Comparison of ENCODE assay signal across 11 cellular contexts in genomic region chr7:46146454-46147255, GRCh38.
A peak's percentile ranks its signal among the peaks of the same experiment; 100 is the strongest.
DNase-seq lines count a peak whose midpoint lies in the region; FAIRE-seq and TF ChIP-seq lines count a peak whose summit lies in the region.
"Had no signal": no experiment of that assay in that cellular context is flagged by ENCODE, and none has a peak within 500 bp of the region (broad histone marks: within the 10 kb centered on the region; RNA-seq: fewer than 3 reads in every experiment).

No MANE protein-coding gene starts in this region.

- H3K4me1 ChIP-seq in HUES64 (ENCODE audit: insufficient read depth, low read length), result peaks cover 12% of the 10 kb centered on the region
- peaks cover 7% of the 10 kb centered on the region for H3K4me1 ChIP-seq in mesenchymal stem cell (ENCODE audit: control insufficient read depth, insufficient read depth, low read depth, low read length)
- H3K4me1 ChIP-seq in spleen, result no peaks in the 10 kb centered on the region
- H3K4me1 ChIP-seq in MM.1S (ENCODE audit: low read length), result peaks cover 17% of the 10 kb centered on the region

- H2BK15ac ChIP-seq in mesenchymal stem cell (ENCODE audit: low read depth, poor library complexity, severe bottlenecking), result no peak overlapping the region

- H3K9me3 ChIP-seq in HUES64 (ENCODE audit: insufficient read depth, low read depth, low read length), result no peaks in the 10 kb centered on the region
- no peaks in the 10 kb centered on the region for H3K9me3 ChIP-seq in mesenchymal stem cell (ENCODE audit: control insufficient read depth, low read length)
- H3K9me3 ChIP-seq in spleen, result no peaks in the 10 kb centered on the region
- no peaks in the 10 kb centered on the region for H3K9me3 ChIP-seq in MM.1S (replicated peaks; ENCODE audit: insufficient read depth, low read length)
- H3K9me3 ChIP-seq: BLaER1 treated with 17β-estradiol and CSF1 and Interleukin-3, amounts not matched to agents 10 nM and 100 nM had no signal

- peak overlapping the region; percentile 91 for H2AK5ac ChIP-seq in mesenchymal stem cell (ENCODE audit: low read length, severe bottlenecking)

- H3K36me3 ChIP-seq in HUES64 (ENCODE audit: insufficient read depth, low read length) (no peaks in the 10 kb centered on the region), mesenchymal stem cell (ENCODE audit: control insufficient read depth in 1 of 2, insufficient read depth in 2 of 2, low read depth in 1 of 2, low read length in 2 of 2) (no peaks in the 10 kb centered on the region), spleen (no peaks in the 10 kb centered on the region), MM.1S (replicated peaks; ENCODE audit: insufficient read depth, low read length) (no peaks in the 10 kb centered on the region)
- H3K36me3 ChIP-seq: BLaER1 treated with 17β-estradiol and CSF1 and Interleukin-3, amounts not matched to agents 10 nM and 100 nM had no signal

- no peak overlapping the region for H3K14ac ChIP-seq in mesenchymal stem cell (ENCODE audit: low read length in 2 of 2)

- peaks cover 10% of the 10 kb centered on the region; the same call in 1 of the 2 replicates for H3F3A ChIP-seq in MM.1S (ENCODE audit: insufficient read depth, low read length)

- H3K4me2 ChIP-seq in mesenchymal stem cell (ENCODE audit: low read length, poor library complexity, severe bottlenecking), result no peak overlapping the region
- no peak overlapping the region for H3K4me2 ChIP-seq in MM.1S (ENCODE audit: low read depth, low read length)
- H3K4me2 ChIP-seq: BLaER1 treated with 17β-estradiol and CSF1 and Interleukin-3, amounts not matched to agents 10 nM and 100 nM had no signal

- WGBS in HUES64, result 94% methylated on average over 11 of the region's 11 CpGs
- WGBS in mesenchymal stem cell, result 79% methylated on average over 9 of the region's 11 CpGs
- WGBS in spleen, 5 donors, result 61 to 72% (median 65%) methylated on average over 11 of the region's 11 CpGs

- H3K9ac ChIP-seq in HUES64 (ENCODE audit: low read depth, low read length), result no peak overlapping the region
- no peak overlapping the region for H3K9ac ChIP-seq in mesenchymal stem cell (ENCODE audit: low read length)
- H3K9ac ChIP-seq in MM.1S (ENCODE audit: low read length), result no peak overlapping the region
- H3K9ac ChIP-seq: BLaER1 treated with 17β-estradiol and CSF1 and Interleukin-3, amounts not matched to agents 10 nM and 100 nM had no signal

- 0 out of 2 replicates have a peak overlapping the region, but pooled peaks have one; percentile 13 for H3K27ac ChIP-seq in HUES64 (ENCODE audit: low read depth, low read length)
- peak overlapping the region; percentile 81 for H3K27ac ChIP-seq in mesenchymal stem cell (ENCODE audit: low read length, poor library complexity, severe bottlenecking)
- H3K27ac ChIP-seq in spleen, result no peak overlapping the region
- H3K27ac ChIP-seq in MM.1S (ENCODE audit: low read length), result no peak overlapping the region
- H3K27ac ChIP-seq: BLaER1 treated with 17β-estradiol and CSF1 and Interleukin-3, amounts not matched to agents 10 nM and 100 nM had no signal

- no peaks in the 10 kb centered on the region for H4K20me1 ChIP-seq in MM.1S (ENCODE audit: insufficient read depth, low read length)
- H4K20me1 ChIP-seq: BLaER1 treated with 17β-estradiol and CSF1 and Interleukin-3, amounts not matched to agents 10 nM and 100 nM had no signal

- H2BK120ac ChIP-seq in mesenchymal stem cell (ENCODE audit: low read depth, low read length), result peak overlapping the region; percentile 12

- H2AFZ ChIP-seq in mesenchymal stem cell (ENCODE audit: low read depth, low read length), result no peak overlapping the region
- H2AFZ ChIP-seq in MM.1S (ENCODE audit: low read length), result no peak overlapping the region

- no peak for FAIRE-seq in D721Med (lab: Jason Lieb, UNC)

- H3K9me2 ChIP-seq in MM.1S (replicated peaks; ENCODE audit: insufficient read depth, low read length), result no peaks in the 10 kb centered on the region

- H2BK12ac ChIP-seq in mesenchymal stem cell (ENCODE audit: low read length in 2 of 2), result no peak overlapping the region

- H3K79me2 ChIP-seq in MM.1S (ENCODE audit: low read length), result no peaks in the 10 kb centered on the region

- H3K4me3 ChIP-seq in HUES64 (ENCODE audit: low read length), result no peak overlapping the region
- H3K4me3 ChIP-seq in mesenchymal stem cell (ENCODE audit: insufficient read depth in 1 of 2, low read depth in 1 of 2, low read length in 2 of 2), result no peak overlapping the region
- no peak overlapping the region for H3K4me3 ChIP-seq in spleen
- H3K4me3 ChIP-seq in MM.1S (ENCODE audit: low read length), result no peak overlapping the region
- H3K4me3 ChIP-seq: BLaER1 treated with 17β-estradiol and CSF1 and Interleukin-3, amounts not matched to agents 10 nM and 100 nM had no signal

- H4K8ac ChIP-seq in mesenchymal stem cell (ENCODE audit: low read length), result no peak overlapping the region

- intact Hi-C loops in spleen (cut with DNase I; ENCODE audit: low total_unique reads), result no loop called here

- no peak for TF ChIP-seq CTCF in D721Med (IDR thresholded peaks at IDR 0.05; ENCODE audit: insufficient read depth, missing control alignments)
- no peak for TF ChIP-seq CTCF in spleen (IDR thresholded peaks at IDR 0.05 in 8 of 11, conservative IDR thresholded peaks at IDR 0.05 in 3 of 11)
- TF ChIP-seq CTCF in MM.1S (IDR thresholded peaks at IDR 0.05; ENCODE audit: low read length), result no peak

- no peaks in the 10 kb centered on the region for H3K27me3 ChIP-seq in HUES64 (ENCODE audit: insufficient read depth, low read length)
- no peaks in the 10 kb centered on the region for H3K27me3 ChIP-seq in mesenchymal stem cell (ENCODE audit: control insufficient read depth in 1 of 2, insufficient read depth in 1 of 2, low read length in 2 of 2)
- no peaks in the 10 kb centered on the region for H3K27me3 ChIP-seq in spleen (replicated peaks in 1 of 7)
- no peaks in the 10 kb centered on the region for H3K27me3 ChIP-seq in MM.1S (replicated peaks; ENCODE audit: insufficient read depth, low read length)
- H3K27me3 ChIP-seq: BLaER1 treated with 17β-estradiol and CSF1 and Interleukin-3, amounts not matched to agents 10 nM and 100 nM had no signal

- no peak overlapping the region for H3K4ac ChIP-seq in mesenchymal stem cell (ENCODE audit: low read depth in 1 of 2, low read length in 2 of 2)

- peak; percentile 77 for DNase-seq in AG08395 (ENCODE audit: low spot score)
- DNase-seq in astrocyte of the hippocampus (ENCODE audit: low read depth, low spot score), result peak; percentile 81
- DNase-seq in mesenchymal stem cell, result peak; percentile 50
- no peak for DNase-seq in D721Med (ENCODE audit: insufficient read length, low spot score)
- no peak for DNase-seq in spleen
- no peak for DNase-seq in MM.1S
- no peak for DNase-seq in NCI-H2227 (lab: John Stamatoyannopoulos, UW; ENCODE audit: unreplicated experiment)
- DNase-seq: activated CD4-positive, alpha-beta T cell treated with anti-CD3 and anti-CD28 coated beads for 4 hours; posterior cingulate gyrus had no signal

- no peak overlapping the region for H4K91ac ChIP-seq in mesenchymal stem cell (ENCODE audit: low read length)

- H3K79me1 ChIP-seq in mesenchymal stem cell (replicated peaks; ENCODE audit: low read length, poor library complexity, severe bottlenecking), result no peaks in the 10 kb centered on the region

- H2BK5ac ChIP-seq in mesenchymal stem cell (ENCODE audit: low read depth, low read length, poor library complexity, severe bottlenecking), result no peak overlapping the region

- H3K23ac ChIP-seq in mesenchymal stem cell (ENCODE audit: low read length in 2 of 2), result no peak overlapping the region

- TF ChIP-seq POLR2A in spleen (IDR thresholded peaks at IDR 0.05), result no peak

- H3K18ac ChIP-seq in mesenchymal stem cell (ENCODE audit: low read depth in 1 of 2, low read length in 2 of 2), result no peak overlapping the region

Comparison
In these comparisons a context has a peak if more than half of its experiments do, and no peak if none do; other contexts are left out.
1. DNase-seq: peak in AG08395 (single experiment), astrocyte of the hippocampus (single experiment) and mesenchymal stem cell (single experiment); none in D721Med (single experiment), spleen (single experiment), MM.1S (single experiment) and NCI-H2227 (single experiment).
2. H3K27ac ChIP-seq: peak in HUES64 (single experiment) and mesenchymal stem cell (single experiment); none in spleen (0 of 8) and MM.1S (single experiment).